34 cellular contexts compared by ENCODE assay signal in the genomic region with DNA sequence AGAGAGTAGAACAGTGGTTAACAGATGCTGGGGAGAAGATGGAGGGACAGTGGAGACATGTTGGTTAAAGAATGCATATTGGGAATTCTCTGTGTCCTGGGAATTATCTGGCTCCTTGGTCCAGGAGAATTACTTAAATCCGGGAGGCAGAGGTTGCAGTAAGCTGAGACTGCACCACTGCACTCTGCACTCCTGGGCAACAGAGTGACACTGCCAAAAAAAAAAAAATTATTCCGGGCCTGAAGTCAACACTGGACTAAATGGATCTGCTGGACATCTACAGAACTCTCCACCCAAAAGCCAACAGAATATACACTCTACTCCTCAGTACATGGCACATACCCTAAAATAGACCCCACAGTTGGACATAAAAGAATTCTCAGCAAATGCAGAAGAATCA.
"Had no signal": no experiment of that assay in that cellular context is flagged by ENCODE, and none has a peak within 500 bp of the region (broad histone marks: within the 10 kb centered on the region; RNA-seq: fewer than 3 reads in every experiment).

No MANE protein-coding gene starts in this region.

- H3K27me3 ChIP-seq: MG63 had no signal

- DNase-seq: Karpas-422, Kasumi-1, MG63, MM.1S, MV-4-11, NCI-H1048, NCI-H1092, NCI-H1092 treated with DMSO at 0.1 percent for 48 hours, NCI-H1105, NCI-H1105 treated with DMSO at 0.1 percent for 48 hours, NCI-H1417, NCI-H1417 treated with DMSO at 0.1 percent for 48 hours, NCI-H1436, NCI-H1436 treated with DMSO at 0.1 percent for 48 hours, NCI-H146, NCI-H1694, NCI-H1694 treated with DMSO at 0.1 percent for 48 hours, NCI-H187, NCI-H187 treated with DMSO at 0.1 percent for 48 hours, NCI-H1930, NCI-H2029, NCI-H2029 treated with DMSO at 0.1 percent for 48 hours, NCI-H2081, NCI-H2081 treated with DMSO at 0.1 percent for 48 hours, NCI-H2107, NCI-H2171, NCI-H2171 treated with DMSO at 0.1 percent for 48 hours, NCI-H2227 treated with DMSO at 0.1 percent for 48 hours, NCI-H226, NCI-H345, NCI-H446, NCI-H446 treated with DMSO at 0.1 percent for 48 hours, NCI-H510A had no signal

- H3K4me3 ChIP-seq: MG63 had no signal

- H3K9ac ChIP-seq: KMS-11 had no signal

- H3K9me3 ChIP-seq: MG63 had no signal

- H3K27ac ChIP-seq: KMS-11 had no signal

- H3K4me2 ChIP-seq: KMS-11 had no signal

- H3K36me3 ChIP-seq: MG63 had no signal
